ENCODE assay signal across 16 cellular contexts in genomic region chr9:99816392-99816791, GRCh38. TPM values are rescaled to one million over a fixed set of nuclear protein-coding genes. Genes with fewer than 3 reads are reported as not detected.
DNase-seq lines count a peak whose midpoint lies in the region; ATAC-seq and TF ChIP-seq lines count a peak whose summit lies in the region.
"Had no signal": no experiment of that assay in that cellular context is flagged by ENCODE, and none has a peak within 500 bp of the region (broad histone marks: within the 10 kb centered on the region; RNA-seq: fewer than 3 reads in every experiment).

No MANE protein-coding gene starts in this region.

- peaks cover 12% of the 10 kb centered on the region for H3K27me3 ChIP-seq in H7 (ENCODE audit: control insufficient read depth, insufficient read depth, low read length)

- H3K36me3 ChIP-seq in HEK293 (ENCODE audit: control insufficient read depth in 2 of 2, insufficient read depth in 1 of 2, low read length in 2 of 2) = no peaks in the 10 kb centered on the region
- H3K36me3 ChIP-seq in H7 (replicated peaks; ENCODE audit: control insufficient read depth, insufficient read depth, low read length) = no peaks in the 10 kb centered on the region

- H3K4me3 Mint-ChIP-seq in activated CD8-positive, alpha-beta T cell treated with anti-CD3 and anti-CD28 coated beads for 36 hours = no peak overlapping the region
- H3K4me3 Mint-ChIP-seq in activated CD8-positive, alpha-beta T cell treated with anti-CD3 and anti-CD28 coated beads, Interleukin-2, amount 10 ng/mL, durations not matched to agents 7 days and 5 days = no peak overlapping the region
- peak overlapping the region; percentile 14 for H3K4me3 Mint-ChIP-seq in activated T-helper 17 cell treated with anti-CD3 and anti-CD28 coated beads, Interleukin-2, amount 50 U/mL, for 72 hours
- peak overlapping the region; percentile 14 for H3K4me3 Mint-ChIP-seq in neural crest cell
- H3K4me3 Mint-ChIP-seq: CD14-positive monocyte; CD8-positive, alpha-beta T cell had no signal

- no peaks in the 10 kb centered on the region for H3K9me3 ChIP-seq in HEK293 (ENCODE audit: control insufficient read depth, insufficient read depth, low read depth, low read length)

- intact Hi-C loops in activated CD8-positive, alpha-beta T cell treated with anti-CD3 and anti-CD28 coated beads for 36 hours (cut with micrococcal nuclease) = no loop called here

- no peak for DNase-seq in activated CD8-positive, alpha-beta T cell treated with anti-CD3 and anti-CD28 coated beads for 36 hours
- no peak for DNase-seq in activated CD8-positive, alpha-beta T cell treated with anti-CD3 and anti-CD28 coated beads, Interleukin-2, amount 10 ng/mL, durations not matched to agents 7 days and 5 days
- DNase-seq in neural crest cell (ENCODE audit: low read depth, low spot score) = no peak
- DNase-seq in DMS79 treated with DMSO at 0.1 percent for 48 hours (lab: John Stamatoyannopoulos, UW) = no peak
- DNase-seq in H7 = no peak
- no peak for DNase-seq in SIG-M5 treated with dmso at 0.1 percent for 504 hours (lab: John Stamatoyannopoulos, UW; ENCODE audit: unreplicated experiment)
- DNase-seq: CD8-positive, alpha-beta T cell; COR-L47; DMS153; DND-41; GDM1; HCEC 1CT had no signal

- CTCF ChIA-PET in activated CD8-positive, alpha-beta T cell treated with anti-CD3 and anti-CD28 coated beads for 36 hours (lab: Charles Lee) = no interaction called here
- CTCF ChIA-PET in activated CD8-positive, alpha-beta T cell treated with anti-CD3 and anti-CD28 coated beads, Interleukin-2, amount 10 ng/mL, durations not matched to agents 7 days and 5 days (lab: Charles Lee) = interaction anchor here (1.5 kb wide), 2 partner anchors 13 to 103 kb away, joined by 3 to 4 read pairs; no protein-coding TSS in a partner anchor
- CTCF ChIA-PET in HEK293 (lab: Yijun Ruan, JAX) = no interaction called here

- H3K27ac ChIP-seq in HEK293 (ENCODE audit: extremely low read depth, low read depth, low read length) = no peak overlapping the region
- H3K27ac ChIP-seq: 22Rv1 had no signal

- no peaks in the 10 kb centered on the region for H3K36me3 Mint-ChIP-seq in activated CD8-positive, alpha-beta T cell treated with anti-CD3 and anti-CD28 coated beads for 36 hours (ENCODE audit: low read depth)
- H3K36me3 Mint-ChIP-seq in activated CD8-positive, alpha-beta T cell treated with anti-CD3 and anti-CD28 coated beads, Interleukin-2, amount 10 ng/mL, durations not matched to agents 7 days and 5 days (ENCODE audit: low read depth) = no peaks in the 10 kb centered on the region
- H3K36me3 Mint-ChIP-seq in activated T-helper 17 cell treated with anti-CD3 and anti-CD28 coated beads, Interleukin-2, amount 50 U/mL, for 72 hours (ENCODE audit: low read depth) = peaks cover 6% of the 10 kb centered on the region
- no peaks in the 10 kb centered on the region for H3K36me3 Mint-ChIP-seq in neural crest cell (ENCODE audit: low read depth)
- H3K36me3 Mint-ChIP-seq: CD14-positive monocyte had no signal

- ATAC-seq in activated CD8-positive, alpha-beta T cell treated with anti-CD3 and anti-CD28 coated beads for 36 hours = no peak
- ATAC-seq in activated CD8-positive, alpha-beta T cell treated with anti-CD3 and anti-CD28 coated beads, Interleukin-2, amount 10 ng/mL, durations not matched to agents 7 days and 5 days = no peak
- no peak for ATAC-seq in activated T-helper 17 cell treated with anti-CD3 and anti-CD28 coated beads, Interleukin-2, amount 50 U/mL, for 72 hours (replicated peaks)
- ATAC-seq: CD8-positive, alpha-beta T cell had no signal

- peaks cover 3% of the 10 kb centered on the region for H3K27me3 Mint-ChIP-seq in activated CD8-positive, alpha-beta T cell treated with anti-CD3 and anti-CD28 coated beads for 36 hours
- H3K27me3 Mint-ChIP-seq in activated CD8-positive, alpha-beta T cell treated with anti-CD3 and anti-CD28 coated beads, Interleukin-2, amount 10 ng/mL, durations not matched to agents 7 days and 5 days (ENCODE audit: low read depth) = peaks cover 6% of the 10 kb centered on the region
- peaks cover 4% of the 10 kb centered on the region for H3K27me3 Mint-ChIP-seq in activated T-helper 17 cell treated with anti-CD3 and anti-CD28 coated beads, Interleukin-2, amount 50 U/mL, for 72 hours
- H3K27me3 Mint-ChIP-seq in neural crest cell (ENCODE audit: low read depth) = peaks cover 8% of the 10 kb centered on the region

- no peak for TF ChIP-seq CTCF in activated CD8-positive, alpha-beta T cell treated with anti-CD3 and anti-CD28 coated beads for 36 hours (IDR thresholded peaks at IDR 0.05)
- TF ChIP-seq CTCF in HEK293 (tag by site-specific recombination; IDR thresholded peaks at IDR 0.05) (no peak), neural crest cell (conservative IDR thresholded peaks at IDR 0.05) (no peak)

- peak overlapping the region; percentile 16 for H3K27ac Mint-ChIP-seq in activated CD8-positive, alpha-beta T cell treated with anti-CD3 and anti-CD28 coated beads for 36 hours
- no peak overlapping the region for H3K27ac Mint-ChIP-seq in activated CD8-positive, alpha-beta T cell treated with anti-CD3 and anti-CD28 coated beads, Interleukin-2, amount 10 ng/mL, durations not matched to agents 7 days and 5 days
- no peak overlapping the region for H3K27ac Mint-ChIP-seq in activated T-helper 17 cell treated with anti-CD3 and anti-CD28 coated beads, Interleukin-2, amount 50 U/mL, for 72 hours
- no peak overlapping the region for H3K27ac Mint-ChIP-seq in neural crest cell (ENCODE audit: unreplicated experiment)
- H3K27ac Mint-ChIP-seq: CD14-positive monocyte; CD8-positive, alpha-beta T cell had no signal

- POLR2A ChIA-PET in activated CD8-positive, alpha-beta T cell treated with anti-CD3 and anti-CD28 coated beads for 36 hours (lab: Charles Lee) = no interaction called here
- POLR2A ChIA-PET in activated CD8-positive, alpha-beta T cell treated with anti-CD3 and anti-CD28 coated beads, Interleukin-2, amount 10 ng/mL, durations not matched to agents 7 days and 5 days (lab: Charles Lee) = no interaction called here
- POLR2A ChIA-PET in HEK293 (lab: Yijun Ruan, JAX) = interaction anchor here (0.7 kb wide), 1 partner anchor 148 kb away, joined by 7 read pairs; no protein-coding TSS in a partner anchor

- peaks cover 3% of the 10 kb centered on the region; the same call in 1 of the 2 replicates for H3K4me1 ChIP-seq in HEK293 (ENCODE audit: control insufficient read depth, insufficient read depth, low read length)

- H3K4me3 ChIP-seq in HEK293 (ENCODE audit: low read depth, low read length) = no peak overlapping the region
- no peak overlapping the region for H3K4me3 ChIP-seq in H7 (ENCODE audit: insufficient read depth, low read depth, low read length)

- H3K4me1 Mint-ChIP-seq in activated CD8-positive, alpha-beta T cell treated with anti-CD3 and anti-CD28 coated beads for 36 hours (ENCODE audit: low read depth) = peaks cover 56% of the 10 kb centered on the region
- H3K4me1 Mint-ChIP-seq in activated CD8-positive, alpha-beta T cell treated with anti-CD3 and anti-CD28 coated beads, Interleukin-2, amount 10 ng/mL, durations not matched to agents 7 days and 5 days (ENCODE audit: low read depth) = peaks cover 32% of the 10 kb centered on the region
- peaks cover 15% of the 10 kb centered on the region for H3K4me1 Mint-ChIP-seq in activated T-helper 17 cell treated with anti-CD3 and anti-CD28 coated beads, Interleukin-2, amount 50 U/mL, for 72 hours
- H3K4me1 Mint-ChIP-seq in neural crest cell = peaks cover 24% of the 10 kb centered on the region

- no peaks in the 10 kb centered on the region for H3K9me3 Mint-ChIP-seq in activated CD8-positive, alpha-beta T cell treated with anti-CD3 and anti-CD28 coated beads for 36 hours
- H3K9me3 Mint-ChIP-seq in activated CD8-positive, alpha-beta T cell treated with anti-CD3 and anti-CD28 coated beads, Interleukin-2, amount 10 ng/mL, durations not matched to agents 7 days and 5 days (ENCODE audit: insufficient read depth) = no peaks in the 10 kb centered on the region
- no peaks in the 10 kb centered on the region for H3K9me3 Mint-ChIP-seq in activated T-helper 17 cell treated with anti-CD3 and anti-CD28 coated beads, Interleukin-2, amount 50 U/mL, for 72 hours
- H3K9me3 Mint-ChIP-seq in neural crest cell = no peaks in the 10 kb centered on the region
- H3K9me3 Mint-ChIP-seq: CD8-positive, alpha-beta T cell had no signal

TF ChIP-seq in HEK293, 187 proteins besides CTCF, POLR2A, EP300 and RAD21:
- TF ChIP-seq ZBTB6 (tag by site-specific recombination; IDR thresholded peaks at IDR 0.05) (no peak), PRDM1 (tag by site-specific recombination; IDR thresholded peaks at IDR 0.05) (peak; percentile 24; the same call in 1 of the 2 replicates)
TF ChIP-seq in HEK293: peak in this region for 1.

RNA-seq across cellular contexts. Expression of gene NR4A3, which starts 5.3 kb away (rescaled TPM):
- 100 to 1,000 TPM; 112 to 113 TPM for total RNA-seq in activated CD8-positive, alpha-beta T cell treated with anti-CD3 and anti-CD28 coated beads for 36 hours
- under 1 TPM; 0.26 to 0.29 TPM for total RNA-seq in activated CD8-positive, alpha-beta T cell treated with anti-CD3 and anti-CD28 coated beads, Interleukin-2, amount 10 ng/mL, durations not matched to agents 7 days and 5 days
- 10 to 100 TPM in 1 of 2 donors, 1 to 10 TPM in 1; 4.8 to 42.0 TPM for total RNA-seq in activated T-helper 17 cell treated with anti-CD3 and anti-CD28 coated beads, Interleukin-2, amount 50 U/mL, for 72 hours
- total RNA-seq in neural crest cell = 0.91 and 0.93 TPM in 2 replicates
- 0.10 and 0.18 TPM in 2 replicates for total RNA-seq in H7 (2014; rRNA removed; shearing (Covaris generic))

Comparison
In these comparisons a context has a peak if more than half of its experiments do, and no peak if none do; other contexts are left out.
1. H3K4me3 Mint-ChIP-seq: peak in activated T-helper 17 cell treated with anti-CD3 and anti-CD28 coated beads, Interleukin-2, amount 50 U/mL, for 72 hours (single experiment) and neural crest cell (single experiment); none in activated CD8-positive, alpha-beta T cell treated with anti-CD3 and anti-CD28 coated beads for 36 hours (single experiment) and activated CD8-positive, alpha-beta T cell treated with anti-CD3 and anti-CD28 coated beads, Interleukin-2, amount 10 ng/mL, durations not matched to agents 7 days and 5 days (single experiment).